Comparison of ENCODE assay signal across 9 cellular contexts in the genomic region with DNA sequence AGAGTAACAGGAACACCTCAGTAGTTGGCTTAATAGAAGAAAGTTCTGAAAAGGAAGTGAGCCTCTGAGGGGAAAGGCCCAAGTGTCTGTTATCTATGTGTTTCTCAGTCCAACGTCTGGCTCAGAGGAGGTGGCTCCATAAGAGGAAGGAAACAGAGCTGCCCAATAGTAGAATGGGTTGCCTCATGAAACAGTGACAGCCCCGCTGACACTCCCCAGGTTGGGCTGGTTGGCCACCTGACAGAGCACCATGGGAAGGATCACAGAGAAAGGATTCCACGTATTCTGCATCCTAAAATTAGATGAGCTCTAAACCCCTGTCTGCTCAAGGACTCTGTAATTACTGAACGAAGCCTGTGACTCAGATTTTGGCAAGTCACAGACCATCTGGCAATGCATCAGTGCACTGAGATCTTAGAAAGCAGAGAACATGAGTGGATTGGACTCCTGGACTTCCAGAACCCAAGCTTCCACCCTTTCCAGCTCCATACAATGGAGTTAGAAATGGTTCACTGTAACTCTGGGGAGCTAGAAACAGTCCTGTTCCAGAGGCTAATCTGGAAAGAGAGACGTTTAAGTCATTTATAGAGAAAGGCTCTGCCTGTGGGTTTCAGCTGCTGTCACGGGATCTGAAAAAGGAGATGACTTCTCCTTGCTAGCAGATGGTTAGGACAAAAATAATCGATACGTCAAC. TPM values are rescaled to one million over a fixed set of nuclear protein-coding genes. Genes with fewer than 3 reads are reported as not detected.
DNase-seq lines count a peak whose midpoint lies in the region; ATAC-seq and TF ChIP-seq lines count a peak whose summit lies in the region.
"Had no signal": no experiment of that assay in that cellular context is flagged by ENCODE, and none has a peak within 500 bp of the region (broad histone marks: within the 10 kb centered on the region; RNA-seq: fewer than 3 reads in every experiment).

No MANE protein-coding gene starts in this region.

- ATAC-seq in HG03097 (IDR thresholded peaks at IDR 0.05; ENCODE audit: low FRiP score, unreplicated experiment), result peak; percentile 83
- peak; percentile 38 to 72 (median 52) for ATAC-seq in right lobe of liver

- 0 out of 2 replicates have a peak overlapping the region, but pooled peaks have one; percentile 8 for H3K4me3 ChIP-seq in DOHH2 (ENCODE audit: low read length)
- H3K4me3 ChIP-seq in Peyer's patch, result peak overlapping the region in 1 of 4 donors; percentile 12
- H3K4me3 ChIP-seq in right lobe of liver, result no peak overlapping the region
- H3K4me3 ChIP-seq in vagina, result no peak overlapping the region

- H3K27me3 ChIP-seq in DOHH2 (ENCODE audit: control insufficient read depth, low read length), result peaks cover 12% of the 10 kb centered on the region
- no peaks in the 10 kb centered on the region for H3K27me3 ChIP-seq in Peyer's patch
- H3K27me3 ChIP-seq in right lobe of liver, result no peaks in the 10 kb centered on the region
- H3K27me3 ChIP-seq in vagina, result no peaks in the 10 kb centered on the region

- TF ChIP-seq CTCF in DOHH2 (IDR thresholded peaks at IDR 0.05; ENCODE audit: low read depth, low read length, poor library complexity, severe bottlenecking) (no peak), Peyer's patch (IDR thresholded peaks at IDR 0.05) (no peak), right lobe of liver (IDR thresholded peaks at IDR 0.05) (no peak), vagina (IDR thresholded peaks at IDR 0.05) (no peak)

- H3K27ac ChIP-seq in DOHH2 (ENCODE audit: low read depth, low read length), result 0 out of 2 replicates have a peak overlapping the region, but pooled peaks have one; percentile 19
- H3K27ac ChIP-seq in Peyer's patch, result peak overlapping the region in 1 of 4 donors; percentile 50
- no peak overlapping the region for H3K27ac ChIP-seq in right lobe of liver
- H3K27ac ChIP-seq in vagina, result no peak overlapping the region
- H3K27ac ChIP-seq: parathyroid adenoma had no signal

- H3K4me1 ChIP-seq in DOHH2 (ENCODE audit: control insufficient read depth, low read length), result peaks cover 16% of the 10 kb centered on the region
- H3K4me1 ChIP-seq in Peyer's patch, result no peaks in the 10 kb centered on the region
- no peaks in the 10 kb centered on the region for H3K4me1 ChIP-seq in right lobe of liver
- H3K4me1 ChIP-seq in vagina, result no peaks in the 10 kb centered on the region
- H3K4me1 ChIP-seq: parathyroid adenoma had no signal

- H4K20me1 ChIP-seq in DOHH2 (ENCODE audit: control insufficient read depth, insufficient read depth, low read depth, low read length), result no peaks in the 10 kb centered on the region

- no peaks in the 10 kb centered on the region for H3K79me2 ChIP-seq in DOHH2 (ENCODE audit: control insufficient read depth, low read length)
- H3K79me2 ChIP-seq: parathyroid adenoma had no signal

- H3K9me2 ChIP-seq in DOHH2 (replicated peaks; ENCODE audit: control insufficient read depth, low read length), result no peaks in the 10 kb centered on the region

- 32% methylated on average over 8 of the region's 8 CpGs for WGBS in right lobe of liver (ENCODE audit: insufficient coverage, low coverage, low lambda C conversion rate, missing lambda C conversion rate)

- intact Hi-C loops in right lobe of liver (cut with DNase I), result loop anchor here in 1 of 2 donors (10.0 kb wide), 1 partner anchor 548 kb away; no protein-coding TSS in a partner anchor
- intact Hi-C loops in vagina (cut with DNase I), result no loop called here

- no peaks in the 10 kb centered on the region for H3F3A ChIP-seq in DOHH2 (ENCODE audit: control insufficient read depth, insufficient read depth)

- TF ChIP-seq POLR2A in Peyer's patch (IDR thresholded peaks at IDR 0.05), result no peak
- no peak for TF ChIP-seq POLR2A in right lobe of liver (IDR thresholded peaks at IDR 0.05)
- TF ChIP-seq POLR2A in vagina (IDR thresholded peaks at IDR 0.05), result no peak

- H3K9me3 ChIP-seq in DOHH2 (ENCODE audit: control insufficient read depth, insufficient read depth, low read length) (no peaks in the 10 kb centered on the region), Peyer's patch (no peaks in the 10 kb centered on the region), right lobe of liver (no peaks in the 10 kb centered on the region), vagina (no peaks in the 10 kb centered on the region)

- no peaks in the 10 kb centered on the region for H3K36me3 ChIP-seq in DOHH2 (ENCODE audit: control insufficient read depth, low read length)
- H3K36me3 ChIP-seq in Peyer's patch, result no peaks in the 10 kb centered on the region
- H3K36me3 ChIP-seq in right lobe of liver, result no peaks in the 10 kb centered on the region
- no peaks in the 10 kb centered on the region for H3K36me3 ChIP-seq in vagina

- peak overlapping the region; percentile 40 for H3K4me2 ChIP-seq in DOHH2 (ENCODE audit: low read length)

- peak; percentile 70 for DNase-seq in GM19238 (ENCODE audit: insufficient read length, low spot score)
- DNase-seq in Peyer's patch, result peak in 2 of 3 donors; percentile 67 to 73
- no peak for DNase-seq in right lobe of liver
- no peak for DNase-seq in activated gamma-delta T cell treated with Interleukin-2 at 50 U/mL for 16 hours
- DNase-seq in vagina (ENCODE audit: extremely low spot score in 2 of 2), result no peak
- no peak for DNase-seq in activated CD8-positive, alpha-beta memory T cell treated with anti-CD3 and anti-CD28 coated beads, Interleukin-2, amount 50 U/mL, for 4 hours

RNA-seq across cellular contexts. Expression of a gene that starts 2.9 kb away (rescaled TPM):
- not detected for total RNA-seq in Peyer's patch
- total RNA-seq in right lobe of liver, result under 1 TPM in 3 of 6 experiments, not detected in 3; 0.12 to 0.26 (median 0.22) TPM
- not detected for total RNA-seq in vagina

RNA-seq across cellular contexts. Expression of a gene that starts 19.9 kb away (rescaled TPM):
- 10 to 100 TPM in 3 of 4 donors, 1 to 10 TPM in 1; 7.8 to 69.9 (median 34.2) TPM for total RNA-seq in Peyer's patch
- total RNA-seq in right lobe of liver, result 100 to 1,000 TPM in 4 of 6 experiments, 10 to 100 TPM in 2; 38.3 to 599 (median 220) TPM
- total RNA-seq in vagina, result 42.7 TPM

RNA-seq across cellular contexts. Expression of a gene that starts 40.7 kb away (rescaled TPM):
- total RNA-seq in Peyer's patch (10 to 100 TPM in 3 of 4 donors, 1 to 10 TPM in 1; 7.5 to 17.9 (median 14.9) TPM), right lobe of liver (10 to 100 TPM; 13.7 to 26.4 (median 22.0) TPM), vagina (10.1 TPM)

RNA-seq across cellular contexts. Expression of a gene that starts 59.7 kb away (rescaled TPM):
- total RNA-seq in Peyer's patch (10 to 100 TPM; 11.5 to 23.1 (median 15.6) TPM), right lobe of liver (10 to 100 TPM in 1 of 6 experiments, 1 to 10 TPM in 5; 7.7 to 10.7 (median 8.4) TPM), vagina (13.3 TPM)

Comparison
In these comparisons a context has a peak if more than half of its experiments do, and no peak if none do; other contexts are left out.
1. DNase-seq: peak in GM19238 (single experiment) and Peyer's patch (2 of 3); none in right lobe of liver (0 of 3), activated gamma-delta T cell treated with Interleukin-2 at 50 U/mL for 16 hours (single experiment), vagina (0 of 2) and activated CD8-positive, alpha-beta memory T cell treated with anti-CD3 and anti-CD28 coated beads, Interleukin-2, amount 50 U/mL, for 4 hours (single experiment).